8 cellular contexts compared by ENCODE assay signal in genomic region chr2:134181219-134181618, GRCh38.
DNase-seq lines count a peak whose midpoint lies in the region; ATAC-seq and TF ChIP-seq lines count a peak whose summit lies in the region.

No MANE protein-coding gene starts in this region.

- H3K4me3 Mint-ChIP-seq in nephron progenitor cell = no peak overlapping the region

- no peaks in the 10 kb centered on the region for H3K9me3 Mint-ChIP-seq in nephron progenitor cell

- in situ Hi-C loops in G401 (cut with HindIII; ENCODE audit: low sequenced_read_pairs) = no loop called here

- no peak overlapping the region for H3K27ac Mint-ChIP-seq in nephron progenitor cell

- no peak for TF ChIP-seq CTCF in nephron progenitor cell (IDR thresholded peaks at IDR 0.05)

- ATAC-seq in GM18499 (IDR thresholded peaks at IDR 0.05; ENCODE audit: insufficient read depth, unreplicated experiment) (peak; percentile 64), HG02623 (IDR thresholded peaks at IDR 0.05; ENCODE audit: unreplicated experiment) (peak; percentile 55), left colon (peak; percentile 42)

- no peaks in the 10 kb centered on the region for H3K27me3 Mint-ChIP-seq in nephron progenitor cell (ENCODE audit: low read depth, poor library complexity)

- DNase-seq in SW480 (ENCODE audit: low spot score) (peak; percentile 14), left colon (no peak), G401 (ENCODE audit: low spot score) (no peak), nephron progenitor cell (no peak), cerebellar cortex (ENCODE audit: low spot score) (no peak), inferior parietal cortex (ENCODE audit: extremely low spot score) (no peak)

- H3K36me3 Mint-ChIP-seq in nephron progenitor cell (ENCODE audit: low read depth) = peaks cover 22% of the 10 kb centered on the region

- intact Hi-C loops in left colon (cut with DNase I, micrococcal nuclease) = no loop called here

- H3K4me1 Mint-ChIP-seq in nephron progenitor cell = peaks cover 9% of the 10 kb centered on the region
